Comparison of ENCODE assay signal across 1 cellular context in genomic region chr4:57233391-57233790, GRCh38.
TF ChIP-seq lines count a peak whose summit lies in the region.

No MANE protein-coding gene starts in this region.

TF ChIP-seq in IMR-90, 13 proteins besides CTCF, POLR2A, EP300 and RAD21:
- TF ChIP-seq, protein P1, sequence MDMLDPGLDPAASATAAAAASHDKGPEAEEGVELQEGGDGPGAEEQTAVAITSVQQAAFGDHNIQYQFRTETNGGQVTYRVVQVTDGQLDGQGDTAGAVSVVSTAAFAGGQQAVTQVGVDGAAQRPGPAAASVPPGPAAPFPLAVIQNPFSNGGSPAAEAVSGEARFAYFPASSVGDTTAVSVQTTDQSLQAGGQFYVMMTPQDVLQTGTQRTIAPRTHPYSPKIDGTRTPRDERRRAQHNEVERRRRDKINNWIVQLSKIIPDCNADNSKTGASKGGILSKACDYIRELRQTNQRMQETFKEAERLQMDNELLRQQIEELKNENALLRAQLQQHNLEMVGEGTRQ (IDR thresholded peaks at IDR 0.05; ENCODE audit: low read depth, low read length): no peak
- TF ChIP-seq FOS (IDR thresholded peaks at IDR 0.05; ENCODE audit: low read depth, low read length) (no peak), MXI1 (IDR thresholded peaks at IDR 0.05; ENCODE audit: borderline replicate concordance, low read depth, low read length) (no peak), MAZ (IDR thresholded peaks at IDR 0.05; ENCODE audit: borderline replicate concordance, low read depth, low read length) (no peak), CEBPB (IDR thresholded peaks at IDR 0.05; ENCODE audit: low read depth, low read length) (no peak), ELK1 (IDR thresholded peaks at IDR 0.05; ENCODE audit: borderline replicate concordance, low read depth, low read length) (no peak), CHD1 (IDR thresholded peaks at IDR 0.05; ENCODE audit: low read depth, low read length) (no peak), SMC3 (IDR thresholded peaks at IDR 0.05; ENCODE audit: low read depth, low read length) (no peak), RFX5 (IDR thresholded peaks at IDR 0.05; ENCODE audit: low read depth, low read length) (no peak), NFE2L2 (IDR thresholded peaks at IDR 0.05; ENCODE audit: low read depth, low read length) (no peak), RCOR1 (IDR thresholded peaks at IDR 0.05; ENCODE audit: insufficient replicate concordance, low read length) (no peak), BHLHE40 (IDR thresholded peaks at IDR 0.05; ENCODE audit: low read depth, low read length) (no peak), MAFK (IDR thresholded peaks at IDR 0.05; ENCODE audit: low read depth, low read length) (no peak)
